15 cellular contexts compared by ENCODE assay signal in the genomic region with DNA sequence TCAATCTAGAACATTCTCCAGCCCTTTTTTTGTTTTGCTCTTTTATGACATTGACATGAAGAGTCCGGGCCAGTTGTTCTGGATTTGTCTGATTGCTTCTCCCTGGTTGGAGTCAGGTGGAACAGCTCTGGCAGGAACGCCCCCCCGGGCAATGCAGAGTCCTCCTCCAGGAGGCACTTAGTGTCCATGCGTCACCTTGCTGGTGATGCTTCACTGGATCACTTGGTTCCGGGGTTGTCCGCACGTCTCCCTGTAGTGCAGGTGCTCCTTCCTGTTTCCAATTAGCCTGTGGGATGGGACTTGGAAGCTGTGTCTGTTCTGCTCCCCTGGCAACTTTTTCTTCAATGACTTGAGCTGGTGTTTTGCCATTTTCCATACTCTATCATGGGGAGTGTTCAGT. TPM values are rescaled to one million over a fixed set of nuclear protein-coding genes. Genes with fewer than 3 reads are reported as not detected.
DNase-seq lines count a peak whose midpoint lies in the region; ATAC-seq, FAIRE-seq and TF ChIP-seq lines count a peak whose summit lies in the region.
"Had no signal": no experiment of that assay in that cellular context is flagged by ENCODE, and none has a peak within 500 bp of the region (broad histone marks: within the 10 kb centered on the region; RNA-seq: fewer than 3 reads in every experiment).

No MANE protein-coding gene starts in this region.

- no peak for FAIRE-seq in H54 (lab: Jason Lieb, UNC)

- H3K4me1 Mint-ChIP-seq in MCF 10A (ENCODE audit: insufficient read depth, unreplicated experiment) (peaks cover 49% of the 10 kb centered on the region), T-helper 17 cell (peaks cover 69% of the 10 kb centered on the region)

- H3K36me3 Mint-ChIP-seq in MCF 10A (ENCODE audit: insufficient read depth, unreplicated experiment): peaks cover 7% of the 10 kb centered on the region
- H3K36me3 Mint-ChIP-seq in T-helper 17 cell (ENCODE audit: low read depth): peaks cover 2% of the 10 kb centered on the region

- H3K27ac ChIP-seq in breast epithelium: peak overlapping the region in 1 of 2 donors; percentile 45
- H3K27ac ChIP-seq in esophagus (ENCODE audit: low read depth in 2 of 2, low read length in 1 of 2): peak overlapping the region; percentile 25 to 82
- peak overlapping the region; percentile 12 for H3K27ac ChIP-seq in upper lobe of right lung

- H3K27ac Mint-ChIP-seq in MCF 10A (ENCODE audit: low read depth, unreplicated experiment) (peak overlapping the region; percentile 16), T-helper 17 cell (peak overlapping the region; percentile 98)

- BruUV-seq in MCF 10A (replicated peaks; lab: Mats Ljungman, UMichigan): no TSS peak

- DNase-seq in MCF 10A (ENCODE audit: unreplicated experiment) (no peak), breast epithelium (ENCODE audit: low spot score in 2 of 2) (no peak), T-helper 17 cell (no peak), upper lobe of right lung (no peak), H54 (ENCODE audit: insufficient read length, low spot score) (no peak), germinal center (ENCODE audit: low spot score) (no peak), NCI-H1694 (lab: John Stamatoyannopoulos, UW) (no peak)
- DNase-seq: activated gamma-delta T cell treated with Interleukin-2 at 50 U/mL for 16 hours; dorsolateral prefrontal cortex; left colon; NCI-H510A treated with DMSO at 0.1 percent for 48 hours; Right ventricle myocardium superior; stimulated activated CD4-positive, alpha-beta T cell treated with anti-CD3 and anti-CD28 coated beads, Interleukin-12 subunit alpha, Interleukin-12 subunit beta, amount 100 ng/mL, for 4 hours had no signal

- H3K4me1 ChIP-seq in breast epithelium (peaks cover 21 to 23% of the 10 kb centered on the region in 2 donors), esophagus (ENCODE audit: control insufficient read depth in 2 of 2, insufficient read depth in 2 of 2, low read length in 1 of 2) (peaks cover 37 to 52% of the 10 kb centered on the region in 2 donors), upper lobe of right lung (peaks cover 70% of the 10 kb centered on the region)

- H3K9me3 ChIP-seq in breast epithelium (no peaks in the 10 kb centered on the region), T-helper 17 cell (ENCODE audit: control insufficient read depth, low read length, poor library complexity, severe bottlenecking) (no peaks in the 10 kb centered on the region), esophagus (ENCODE audit: control insufficient read depth in 2 of 2, insufficient read depth in 1 of 2, low read depth in 1 of 2, low read length in 1 of 2) (no peaks in the 10 kb centered on the region), upper lobe of right lung (no peaks in the 10 kb centered on the region)
- H3K9me3 ChIP-seq: vagina had no signal

- TF ChIP-seq CTCF in MCF 10A (IDR thresholded peaks at IDR 0.05; ENCODE audit: unreplicated experiment): no peak
- no peak for TF ChIP-seq CTCF in breast epithelium (IDR thresholded peaks at IDR 0.05)
- TF ChIP-seq CTCF in upper lobe of right lung (IDR thresholded peaks at IDR 0.05): no peak

- H3K27me3 Mint-ChIP-seq in MCF 10A (ENCODE audit: insufficient read depth, unreplicated experiment): no peaks in the 10 kb centered on the region
- H3K27me3 Mint-ChIP-seq in T-helper 17 cell: no peaks in the 10 kb centered on the region

- H3K27me3 ChIP-seq in breast epithelium: no peaks in the 10 kb centered on the region
- H3K27me3 ChIP-seq in esophagus (ENCODE audit: control insufficient read depth in 1 of 2, insufficient read depth in 2 of 2, low read length in 2 of 2): no peaks in the 10 kb centered on the region
- H3K27me3 ChIP-seq in upper lobe of right lung: no peaks in the 10 kb centered on the region
- H3K27me3 ChIP-seq: dorsolateral prefrontal cortex, vagina had no signal

- no peak for ATAC-seq in T-helper 17 cell
- no peak for ATAC-seq in upper lobe of right lung
- ATAC-seq: left colon had no signal

- H3K4me3 ChIP-seq in breast epithelium: no peak overlapping the region
- H3K4me3 ChIP-seq in esophagus (ENCODE audit: low read depth in 1 of 2, low read length in 2 of 2): no peak overlapping the region
- no peak overlapping the region for H3K4me3 ChIP-seq in upper lobe of right lung
- H3K4me3 ChIP-seq: vagina had no signal

- CTCF ChIA-PET in MCF 10A (lab: Yijun Ruan, JAX): interaction anchor here (0.7 to 6.4 kb wide), 6 partner anchors 8 to 179 kb away, joined by 3 to 57 read pairs (median 6); no protein-coding TSS in a partner anchor

- H3K36me3 ChIP-seq in breast epithelium (no peaks in the 10 kb centered on the region), esophagus (ENCODE audit: control insufficient read depth in 2 of 2, insufficient read depth in 2 of 2, low read length in 1 of 2) (peaks cover 0 to 9% of the 10 kb centered on the region in 2 donors), upper lobe of right lung (no peaks in the 10 kb centered on the region)
- H3K36me3 ChIP-seq: vagina had no signal

- POLR2A ChIA-PET in MCF 10A (lab: Yijun Ruan, JAX): interaction anchor here (0.9 to 1.5 kb wide), 3 partner anchors 8 to 16 kb away, joined by 3 to 5 read pairs (median 4); no protein-coding TSS in a partner anchor

- H3K4me3 Mint-ChIP-seq in MCF 10A (ENCODE audit: unreplicated experiment) (no peak overlapping the region), T-helper 17 cell (peak overlapping the region; percentile 86)

- intact Hi-C loops in MCF 10A (cut with micrococcal nuclease) (no loop called here), breast epithelium (cut with DNase I; ENCODE audit: low total_unique reads) (no loop called here), upper lobe of right lung (cut with DNase I) (no loop called here)

- 65 to 75% methylated on average over 7 of the region's 7 CpGs for WGBS in esophagus, 2 donors

- no peaks in the 10 kb centered on the region for H3K9me3 Mint-ChIP-seq in MCF 10A (ENCODE audit: unreplicated experiment)

- no peak for TF ChIP-seq POLR2A in breast epithelium (IDR thresholded peaks at IDR 0.05)
- TF ChIP-seq POLR2A in H54 (IDR thresholded peaks at IDR 0.05; ENCODE audit: low read depth, low read length): no peak

RNA-seq across cellular contexts. Expression of gene CSK, which starts 9.8 kb away (rescaled TPM):
- total RNA-seq in MCF 10A (2022) (50.4 and 65.3 TPM in 2 replicates), breast epithelium (10 to 100 TPM; 18.7 to 26.2 (median 18.7) TPM), T-helper 17 cell (100 to 1,000 TPM; 188 to 208 TPM), upper lobe of right lung (65.6 TPM)
- 10 to 100 TPM; 79.2 to 96.8 TPM for polyA plus RNA-seq in esophagus

RNA-seq across cellular contexts. Expression of gene LMAN1L, which starts 21.0 kb away (rescaled TPM):
- total RNA-seq in MCF 10A (2022) (0.23 TPM in 1 of 2 replicates, not detected in the other), breast epithelium (under 1 TPM in 1 of 3 donors, not detected in 2; 0.15 TPM), T-helper 17 cell (under 1 TPM; 0.82 to 0.91 TPM), upper lobe of right lung (not detected)
- polyA plus RNA-seq in esophagus: under 1 TPM; 0.27 to 0.61 TPM
- total RNA-seq: vagina had no signal

RNA-seq across cellular contexts. Expression of gene CPLX3, which starts 34.8 kb away (rescaled TPM):
- not detected in 2 replicates for total RNA-seq in MCF 10A (2022)
- under 1 TPM in 1 of 3 donors, not detected in 2; 0.66 TPM for total RNA-seq in breast epithelium
- total RNA-seq in T-helper 17 cell: under 1 TPM in 1 of 2 donors, not detected in 1; 0.20 TPM
- 1 to 10 TPM in 1 of 2 donors, under 1 TPM in 1; 0.48 to 1.2 TPM for polyA plus RNA-seq in esophagus
- total RNA-seq in upper lobe of right lung: not detected
- total RNA-seq: vagina had no signal

RNA-seq across cellular contexts. Expression of gene CYP1A2, which starts 43.0 kb away (rescaled TPM):
- total RNA-seq in MCF 10A (2022): not detected in 2 replicates
- not detected for total RNA-seq in breast epithelium
- not detected for total RNA-seq in T-helper 17 cell
- polyA plus RNA-seq in esophagus: under 1 TPM in 1 of 2 donors, not detected in 1; 0.06 TPM
- 0.32 TPM for total RNA-seq in upper lobe of right lung
- total RNA-seq: dorsolateral prefrontal cortex, left colon, Right ventricle myocardium superior, vagina had no signal

RNA-seq across cellular contexts. Expression of gene ULK3, which starts 51.3 kb away (rescaled TPM):
- total RNA-seq in MCF 10A (2022) (27.6 and 31.3 TPM in 2 replicates), breast epithelium (10 to 100 TPM; 28.3 to 48.8 (median 48.0) TPM), T-helper 17 cell (10 to 100 TPM; 44.6 to 49.0 TPM), upper lobe of right lung (43.9 TPM)
- polyA plus RNA-seq in esophagus: 100 to 1,000 TPM in 1 of 2 donors, 10 to 100 TPM in 1; 68.8 to 143 TPM
